Comparison of ENCODE assay signal across 8 cellular contexts in the genomic region with DNA sequence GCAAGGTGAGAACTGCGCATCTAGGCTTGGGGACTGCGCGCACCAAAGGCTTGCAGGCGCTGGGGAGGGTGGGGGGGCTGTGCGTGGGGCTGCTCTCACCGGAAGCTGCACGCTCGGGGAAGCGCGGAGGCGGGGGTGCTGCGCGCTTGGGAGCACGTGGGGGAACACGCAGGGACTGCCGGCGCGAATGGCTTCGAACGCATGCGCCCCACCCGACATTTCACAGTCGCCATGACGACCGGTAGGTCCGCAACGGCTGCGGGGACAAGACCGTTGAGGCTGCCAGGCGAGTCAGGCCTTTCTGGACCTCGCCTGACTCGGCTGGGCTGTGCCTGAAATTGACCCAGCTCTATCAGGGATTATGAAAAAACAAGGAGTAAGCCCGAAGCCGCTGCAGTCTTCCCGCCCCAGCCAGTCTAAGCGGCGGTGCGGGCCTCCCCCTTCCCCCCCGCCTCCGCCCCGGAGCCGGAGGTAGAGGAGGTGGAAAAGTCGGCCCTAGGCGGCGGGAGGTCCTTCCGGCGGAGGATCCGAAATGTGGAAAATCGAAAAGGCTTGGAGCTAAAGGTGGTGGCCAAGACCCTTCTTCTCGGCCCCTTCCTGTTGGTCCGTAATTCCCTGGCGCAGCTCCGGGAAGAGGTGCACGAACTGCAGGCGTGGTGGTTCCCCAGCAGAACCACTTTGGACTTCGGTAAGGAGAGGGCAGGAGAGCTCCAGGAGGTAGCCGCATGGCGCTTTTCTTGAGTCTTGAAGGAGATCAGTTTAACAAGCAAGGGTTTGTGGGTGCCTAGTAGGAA. TPM values are rescaled to one million over a fixed set of nuclear protein-coding genes. Genes with fewer than 3 reads are reported as not detected.
DNase-seq lines count a peak whose midpoint lies in the region; ATAC-seq and TF ChIP-seq lines count a peak whose summit lies in the region.

No MANE protein-coding gene starts in this region.

- H3K27me3 ChIP-seq in endodermal cell (ENCODE audit: control insufficient read depth, insufficient read depth, low read length, poor library complexity, severe bottlenecking) = peaks cover 29% of the 10 kb centered on the region

- peaks cover 5% of the 10 kb centered on the region for H3K4me1 Mint-ChIP-seq in endodermal cell
- peaks cover 17% of the 10 kb centered on the region for H3K4me1 Mint-ChIP-seq in stimulated activated memory B cell treated with anti-CD40 and anti-IgM and Interleukin-4, amounts not matched to agents 10 μg/mL and 1 μg/mL and 100 μg/mL, for 72 hours

- H3K4me1 ChIP-seq in endodermal cell (ENCODE audit: control insufficient read depth, insufficient read depth, low read length) (no peaks in the 10 kb centered on the region), mesodermal cell (ENCODE audit: control insufficient read depth, insufficient read depth, low read length, poor library complexity, severe bottlenecking) (no peaks in the 10 kb centered on the region)

- H3K36me3 ChIP-seq in endodermal cell (ENCODE audit: control insufficient read depth, insufficient read depth, low read length) (no peaks in the 10 kb centered on the region), mesodermal cell (ENCODE audit: control insufficient read depth, insufficient read depth, low read length) (no peaks in the 10 kb centered on the region)

- H3K36me3 Mint-ChIP-seq in endodermal cell (ENCODE audit: low read depth) = no peaks in the 10 kb centered on the region
- no peaks in the 10 kb centered on the region for H3K36me3 Mint-ChIP-seq in stimulated activated memory B cell treated with anti-CD40 and anti-IgM and Interleukin-4, amounts not matched to agents 10 μg/mL and 1 μg/mL and 100 μg/mL, for 72 hours

- H3K27ac Mint-ChIP-seq in endodermal cell = no peak overlapping the region
- no peak overlapping the region for H3K27ac Mint-ChIP-seq in stimulated activated memory B cell treated with anti-CD40 and anti-IgM and Interleukin-4, amounts not matched to agents 10 μg/mL and 1 μg/mL and 100 μg/mL, for 72 hours

- H3K4me3 ChIP-seq in endodermal cell (ENCODE audit: low read length) (peak overlapping the region; percentile 71), mesodermal cell (ENCODE audit: extremely low read depth, insufficient read depth, low read length, poor library complexity, severe bottlenecking) (peak overlapping the region; percentile 31)

- peaks cover 35% of the 10 kb centered on the region for H3K27me3 Mint-ChIP-seq in endodermal cell (ENCODE audit: insufficient read depth)
- H3K27me3 Mint-ChIP-seq in stimulated activated memory B cell treated with anti-CD40 and anti-IgM and Interleukin-4, amounts not matched to agents 10 μg/mL and 1 μg/mL and 100 μg/mL, for 72 hours = peaks cover 32% of the 10 kb centered on the region

- H3K4me3 Mint-ChIP-seq in endodermal cell = peak overlapping the region; percentile 49
- H3K4me3 Mint-ChIP-seq in stimulated activated memory B cell treated with anti-CD40 and anti-IgM and Interleukin-4, amounts not matched to agents 10 μg/mL and 1 μg/mL and 100 μg/mL, for 72 hours = peak overlapping the region; percentile 73

- H3K9ac ChIP-seq in endodermal cell (ENCODE audit: extremely low read depth, low read length, poor library complexity, severe bottlenecking) = no peak overlapping the region

- H3K9me3 Mint-ChIP-seq in endodermal cell = no peaks in the 10 kb centered on the region
- no peaks in the 10 kb centered on the region for H3K9me3 Mint-ChIP-seq in stimulated activated memory B cell treated with anti-CD40 and anti-IgM and Interleukin-4, amounts not matched to agents 10 μg/mL and 1 μg/mL and 100 μg/mL, for 72 hours

- no peak overlapping the region for H3K27ac ChIP-seq in endodermal cell (ENCODE audit: low read depth, low read length)
- no peak overlapping the region for H3K27ac ChIP-seq in mesodermal cell (ENCODE audit: low read depth, low read length, severe bottlenecking)

- no peak for TF ChIP-seq CTCF in endodermal cell (conservative IDR thresholded peaks at IDR 0.05)

- ATAC-seq in stimulated activated memory B cell treated with anti-CD40 and anti-IgM and Interleukin-4, amounts not matched to agents 10 μg/mL and 1 μg/mL and 100 μg/mL, for 72 hours = peak; percentile 39
- ATAC-seq in GM19023 (IDR thresholded peaks at IDR 0.05; ENCODE audit: unreplicated experiment) (no peak), GM18505 (IDR thresholded peaks at IDR 0.05; ENCODE audit: unreplicated experiment) (no peak), HG02642 (IDR thresholded peaks at IDR 0.05; ENCODE audit: poor library complexity, unreplicated experiment) (no peak)

- H3K9me3 ChIP-seq in endodermal cell (ENCODE audit: control insufficient read depth, low read length) (no peaks in the 10 kb centered on the region), mesodermal cell (ENCODE audit: control insufficient read depth, low read length) (no peaks in the 10 kb centered on the region)

- 8 to 13% methylated on average over 25 to 58 of the region's 58 CpGs for WGBS in endodermal cell (ENCODE audit: insufficient coverage in 1 of 2, insufficient read length in 1 of 2), 2 experiments
- 8 to 14% methylated on average over 36 to 40 of the region's 58 CpGs for WGBS in mesodermal cell (ENCODE audit: insufficient coverage in 2 of 2), 2 experiments

- DNase-seq in HS-5 (ENCODE audit: low read depth) (peak; percentile 10), endodermal cell (peak; percentile 61)
- peak; percentile 4 for DNase-seq in activated CD4-positive, alpha-beta T cell treated with anti-CD3 and anti-CD28 coated beads, Interleukin-2, amount 50 U/mL, for 24 hours (ENCODE audit: low read depth in 1 of 2, low spot score in 1 of 2)

- no peak for TF ChIP-seq POLR2A in GM18505 (IDR thresholded peaks at IDR 0.05; ENCODE audit: borderline replicate concordance, extremely low read depth, insufficient read depth, insufficient read length)

RNA-seq across cellular contexts. Expression of a gene that starts 34.9 kb away (rescaled TPM):
- total RNA-seq in endodermal cell = 1 to 10 TPM in 1 of 2 donors, under 1 TPM in 1; 0.66 to 3.8 TPM
- polyA plus RNA-seq in endodermal cell (2013, experiment 1 of 2) = 3.7 TPM
- 2.5 TPM for polyA plus RNA-seq in endodermal cell (2013, experiment 2 of 2)
- polyA plus RNA-seq in mesodermal cell (2013, experiment 1 of 2) = 3.4 TPM
- 3.7 TPM for polyA plus RNA-seq in mesodermal cell (2013, experiment 2 of 2)

Comparison
In these comparisons a context has a peak if more than half of its experiments do, and no peak if none do; other contexts are left out.
1. DNase-seq: peak in every context shown above with its lines; median percentile 61 in endodermal cell; 10 in HS-5; 4 in activated CD4-positive, alpha-beta T cell treated with anti-CD3 and anti-CD28 coated beads, Interleukin-2, amount 50 U/mL, for 24 hours.